Comparison of ENCODE assay signal across 8 cellular contexts in genomic region chr12:55728185-55728931, GRCh38. TPM values are rescaled to one million over a fixed set of nuclear protein-coding genes. Genes with fewer than 3 reads are reported as not detected.
DNase-seq lines count a peak whose midpoint lies in the region; ATAC-seq and TF ChIP-seq lines count a peak whose summit lies in the region.

No MANE protein-coding gene starts in this region.

- TF ChIP-seq CTCF in LNCaP clone FGC (IDR thresholded peaks at IDR 0.05; ENCODE audit: control insufficient read depth, extremely low read depth, insufficient read depth): no peak
- no peak for TF ChIP-seq CTCF in left ventricle myocardium inferior (IDR thresholded peaks at IDR 0.05; ENCODE audit: borderline replicate concordance)

- peaks cover 36% of the 10 kb centered on the region for H3K36me3 ChIP-seq in left ventricle myocardium inferior

- peak; percentile 42 to 75 (median 69) for DNase-seq in NCI-H1417 (lab: John Stamatoyannopoulos, UW)
- DNase-seq in NCI-H1417 treated with DMSO at 0.1 percent for 48 hours (lab: John Stamatoyannopoulos, UW): no peak
- no peak for DNase-seq in LNCaP clone FGC (ENCODE audit: low read depth)
- peak; percentile 87 for DNase-seq in left ventricle myocardium inferior
- peak; percentile 94 for DNase-seq in posterior vena cava (ENCODE audit: low spot score)
- no peak for DNase-seq in DMS114 treated with DMSO at 0.1 percent for 48 hours (lab: John Stamatoyannopoulos, UW; ENCODE audit: unreplicated experiment)

- no peaks in the 10 kb centered on the region for H3K9me3 ChIP-seq in left ventricle myocardium inferior (replicated peaks)

- intact Hi-C loops in left ventricle myocardium inferior (cut with micrococcal nuclease) (no loop called here), posterior vena cava (cut with DNase I) (loop anchor here in 1 of 2 donors (5.0 kb wide), 1 partner anchor 46 kb away; a partner anchor contains a TSS)

- WGBS in adipose tissue, 3 donors: 0 to 1% (median 1%) methylated on average over 46 to 59 of the region's 59 CpGs

- peak overlapping the region; percentile 88 for H3K4me3 ChIP-seq in LNCaP clone FGC (ENCODE audit: low read depth, low read length)
- H3K4me3 ChIP-seq in left ventricle myocardium inferior: peak overlapping the region; percentile 91

- no peaks in the 10 kb centered on the region for H3K27me3 ChIP-seq in left ventricle myocardium inferior (ENCODE audit: low read depth)

- H3K27ac ChIP-seq in adipose tissue (ENCODE audit: low read depth, low read length) (peak overlapping the region; percentile 84), left ventricle myocardium inferior (replicated peaks) (peak overlapping the region; percentile 98)

- peak; percentile 9 for ATAC-seq in GM21360 (IDR thresholded peaks at IDR 0.05; ENCODE audit: unreplicated experiment)

- peaks cover 69% of the 10 kb centered on the region for H3K4me1 ChIP-seq in left ventricle myocardium inferior

RNA-seq across cellular contexts. Expression of gene CD63, which starts 0.5 kb away (rescaled TPM):
- 1,000 to 10,000 TPM in 2 of 3 donors, 100 to 1,000 TPM in 1; 611 to 1,583 (median 1,331) TPM for polyA plus RNA-seq in adipose tissue
- total RNA-seq in left ventricle myocardium inferior: 705 TPM
- total RNA-seq in posterior vena cava: 1,000 to 10,000 TPM; 1,385 to 1,570 TPM

RNA-seq across cellular contexts. Expression of gene RDH5, which starts 8.2 kb away (rescaled TPM):
- polyA plus RNA-seq in adipose tissue: 100 to 1,000 TPM in 1 of 3 donors, 10 to 100 TPM in 1, 1 to 10 TPM in 1; 9.1 to 172 (median 48.9) TPM
- 12.2 TPM for total RNA-seq in left ventricle myocardium inferior
- total RNA-seq in posterior vena cava: 10 to 100 TPM; 19.2 to 39.7 TPM

RNA-seq across cellular contexts. Expression of gene BLOC1S1, which starts 12.5 kb away (rescaled TPM):
- 100 to 1,000 TPM; 103 to 323 (median 288) TPM for polyA plus RNA-seq in adipose tissue
- 109 TPM for total RNA-seq in left ventricle myocardium inferior
- total RNA-seq in posterior vena cava: 100 to 1,000 TPM; 115 to 118 TPM

RNA-seq across cellular contexts. Expression of gene GDF11, which starts 14.6 kb away (rescaled TPM):
- polyA plus RNA-seq in adipose tissue: 10 to 100 TPM in 1 of 3 donors, 1 to 10 TPM in 2; 1.5 to 10.2 (median 2.2) TPM
- 15.6 TPM for total RNA-seq in left ventricle myocardium inferior
- total RNA-seq in posterior vena cava: 10 to 100 TPM in 1 of 2 donors, 1 to 10 TPM in 1; 8.4 to 11.0 TPM

RNA-seq across cellular contexts. Expression of gene ITGA7, which starts 20.7 kb away (rescaled TPM):
- 100 to 1,000 TPM in 2 of 3 donors, 10 to 100 TPM in 1; 71.2 to 591 (median 227) TPM for polyA plus RNA-seq in adipose tissue
- total RNA-seq in left ventricle myocardium inferior (520 TPM), posterior vena cava (100 to 1,000 TPM; 497 to 570 TPM)

Comparison
In these comparisons a context has a peak if more than half of its experiments do, and no peak if none do; other contexts are left out.
1. DNase-seq: peak in NCI-H1417 (3 of 3), left ventricle myocardium inferior (single experiment) and posterior vena cava (single experiment); none in NCI-H1417 treated with DMSO at 0.1 percent for 48 hours (single experiment), LNCaP clone FGC (single experiment) and DMS114 treated with DMSO at 0.1 percent for 48 hours (single experiment).